ENCODE assay signal across 2 cellular contexts in the genomic region with DNA sequence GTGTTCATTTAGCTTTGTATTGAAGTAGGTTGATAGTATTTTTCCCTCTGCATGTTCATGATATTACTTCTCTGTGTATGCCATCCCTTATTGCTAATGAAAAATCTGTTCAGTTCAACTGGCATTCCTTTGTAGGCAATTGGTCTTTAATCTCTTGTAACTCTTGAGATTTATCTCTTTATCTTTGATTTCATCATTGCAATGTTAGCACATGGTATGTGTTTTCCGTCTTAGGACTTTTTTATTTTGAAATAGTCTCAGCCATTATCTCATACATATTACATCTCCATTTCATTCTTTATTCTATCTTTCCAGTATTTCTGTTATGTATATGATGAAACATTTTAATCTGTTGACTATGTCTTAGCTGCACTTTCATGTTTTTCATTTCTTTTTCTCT.
TF ChIP-seq lines count a peak whose summit lies in the region.

No MANE protein-coding gene starts in this region.

TF ChIP-seq in HepG2, 621 proteins besides CTCF, POLR2A, EP300 and RAD21:
- TF ChIP-seq ATF7 (IDR thresholded peaks at IDR 0.05) (peak; percentile 63), ATF7 (CRISPR knock-in tag; IDR thresholded peaks at IDR 0.05) (no peak)
- TF ChIP-seq, protein P1, sequence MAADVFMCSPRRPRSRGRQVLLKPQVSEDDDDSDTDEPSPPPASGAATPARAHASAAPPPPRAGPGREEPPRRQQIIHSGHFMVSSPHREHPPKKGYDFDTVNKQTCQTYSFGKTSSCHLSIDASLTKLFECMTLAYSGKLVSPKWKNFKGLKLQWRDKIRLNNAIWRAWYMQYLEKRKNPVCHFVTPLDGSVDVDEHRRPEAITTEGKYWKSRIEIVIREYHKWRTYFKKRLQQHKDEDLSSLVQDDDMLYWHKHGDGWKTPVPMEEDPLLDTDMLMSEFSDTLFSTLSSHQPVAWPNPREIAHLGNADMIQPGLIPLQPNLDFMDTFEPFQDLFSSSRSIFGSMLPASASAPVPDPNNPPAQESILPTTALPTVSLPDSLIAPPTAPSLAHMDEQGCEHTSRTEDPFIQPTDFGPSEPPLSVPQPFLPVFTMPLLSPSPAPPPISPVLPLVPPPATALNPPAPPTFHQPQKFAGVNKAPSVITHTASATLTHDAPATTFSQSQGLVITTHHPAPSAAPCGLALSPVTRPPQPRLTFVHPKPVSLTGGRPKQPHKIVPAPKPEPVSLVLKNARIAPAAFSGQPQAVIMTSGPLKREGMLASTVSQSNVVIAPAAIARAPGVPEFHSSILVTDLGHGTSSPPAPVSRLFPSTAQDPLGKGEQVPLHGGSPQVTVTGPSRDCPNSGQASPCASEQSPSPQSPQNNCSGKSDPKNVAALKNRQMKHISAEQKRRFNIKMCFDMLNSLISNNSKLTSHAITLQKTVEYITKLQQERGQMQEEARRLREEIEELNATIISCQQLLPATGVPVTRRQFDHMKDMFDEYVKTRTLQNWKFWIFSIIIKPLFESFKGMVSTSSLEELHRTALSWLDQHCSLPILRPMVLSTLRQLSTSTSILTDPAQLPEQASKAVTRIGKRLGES (CRISPR knock-in tag; IDR thresholded peaks at IDR 0.05; ENCODE audit: borderline replicate concordance): no peak

TF ChIP-seq in GM12878, 131 proteins besides CTCF, POLR2A, EP300 and RAD21:
- TF ChIP-seq TARDBP (IDR thresholded peaks at IDR 0.05; ENCODE audit: borderline replicate concordance) (no peak), SRF (IDR thresholded peaks at IDR 0.05; ENCODE audit: low read depth in 2 of 2, low read length in 2 of 2) (no peak), POLR2AphosphoS5 (IDR thresholded peaks at IDR 0.05; ENCODE audit: low read length) (no peak)
